8 cellular contexts compared by ENCODE assay signal in the genomic region with DNA sequence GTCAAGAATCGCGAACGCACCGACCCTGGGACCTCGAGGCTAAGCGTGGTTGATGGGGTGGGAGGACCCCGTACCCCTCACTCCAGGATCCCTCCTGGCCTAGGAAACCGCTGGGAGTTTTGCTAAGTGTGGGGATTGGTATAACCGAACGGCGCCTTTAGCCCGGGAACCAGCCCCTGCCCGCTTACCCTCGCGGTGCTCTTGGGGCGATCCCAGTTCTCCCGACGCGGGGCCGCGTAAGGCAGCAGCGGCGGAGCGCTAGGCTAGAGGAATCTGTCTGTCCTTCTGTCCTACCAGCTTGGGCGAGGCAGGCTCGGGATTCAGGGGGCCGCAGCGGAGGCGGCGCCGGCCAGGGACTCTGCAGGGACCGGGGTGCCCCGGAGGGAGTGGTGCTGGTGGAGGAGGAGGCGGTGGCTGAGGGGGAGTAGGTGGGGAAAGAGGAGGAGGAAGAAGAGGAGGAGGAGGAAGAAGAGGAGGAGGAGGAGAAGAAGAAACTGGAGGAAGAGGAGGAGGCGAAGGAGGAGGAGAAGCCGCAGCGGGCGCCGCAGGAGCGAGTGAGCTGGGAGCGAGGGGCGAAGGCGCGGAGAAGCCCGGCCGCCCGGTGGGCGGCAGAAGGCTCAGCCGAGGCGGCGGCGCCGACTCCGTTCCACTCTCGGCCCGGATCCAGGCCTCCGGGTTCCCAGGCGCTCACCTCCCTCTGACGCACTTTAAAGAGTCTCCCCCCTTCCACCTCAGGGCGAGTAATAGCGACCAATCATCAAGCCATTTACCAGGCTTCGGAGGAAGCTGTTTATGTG. TPM values are rescaled to one million over a fixed set of nuclear protein-coding genes. Genes with fewer than 3 reads are reported as not detected.
DNase-seq lines count a peak whose midpoint lies in the region; ATAC-seq, FAIRE-seq and TF ChIP-seq lines count a peak whose summit lies in the region.

No MANE protein-coding gene starts in this region.

- CTCF ChIA-PET in SK-N-SH (lab: Yijun Ruan, JAX), result interaction anchor here (0.6 to 3.0 kb wide), 6 partner anchors 9 to 882 kb away, joined by 3 to 16 read pairs (median 4); no protein-coding TSS in a partner anchor

- ATAC-seq in gastroesophageal sphincter, result peak; percentile 50
- no peak for ATAC-seq in GM19455 (IDR thresholded peaks at IDR 0.05; ENCODE audit: unreplicated experiment)

- H3K9ac ChIP-seq in SK-N-SH, result no peak overlapping the region

- H2AFZ ChIP-seq in SK-N-SH (ENCODE audit: low read depth), result 0 out of 2 replicates have a peak overlapping the region, but pooled peaks have one; percentile 35

- no peaks in the 10 kb centered on the region for H3K9me2 ChIP-seq in SK-N-SH

- 8% methylated on average over 44 of the region's 62 CpGs for WGBS in SK-N-SH (ENCODE audit: low lambda C conversion rate)
- 6% methylated on average over 17 of the region's 62 CpGs; no CpG with 5 or more reads in 1 of the 2 donors for WGBS in gastroesophageal sphincter (ENCODE audit: low coverage in 1 of 2), 2 donors

- H3K27ac Mint-ChIP-seq in T-helper 1 cell treated with Interleukin-12 subunit alpha and Interleukin-12 subunit beta and Interleukin-4 antibody, amounts not matched to agents 30 μg/mL and 1 μg/mL, for 36 hours, result peak overlapping the region; percentile 84

- H3K27me3 Mint-ChIP-seq in T-helper 1 cell treated with Interleukin-12 subunit alpha and Interleukin-12 subunit beta and Interleukin-4 antibody, amounts not matched to agents 30 μg/mL and 1 μg/mL, for 36 hours (ENCODE audit: low read depth), result peaks cover 84% of the 10 kb centered on the region

- POLR2A ChIA-PET in SK-N-SH (lab: Yijun Ruan, JAX), result no interaction called here

- peaks cover 12% of the 10 kb centered on the region for H3K4me1 Mint-ChIP-seq in T-helper 1 cell treated with Interleukin-12 subunit alpha and Interleukin-12 subunit beta and Interleukin-4 antibody, amounts not matched to agents 30 μg/mL and 1 μg/mL, for 36 hours (ENCODE audit: low read depth)

- no peak for FAIRE-seq in H54 (lab: Jason Lieb, UNC)

- TF ChIP-seq EP300 in SK-N-SH (IDR thresholded peaks at IDR 0.05; ENCODE audit: borderline replicate concordance in 1 of 2, low read depth in 1 of 2, low read length in 1 of 2), result no peak
- no peak for TF ChIP-seq EP300 in gastroesophageal sphincter (IDR thresholded peaks at IDR 0.05)

- H3K36me3 ChIP-seq in SK-N-SH (replicated peaks in 1 of 2; ENCODE audit: control insufficient read depth in 1 of 2, insufficient read depth in 2 of 2, low read length in 1 of 2) (no peaks in the 10 kb centered on the region), gastroesophageal sphincter (no peaks in the 10 kb centered on the region)

- TF ChIP-seq POLR2A in gastroesophageal sphincter (IDR thresholded peaks at IDR 0.05) (no peak), H54 (IDR thresholded peaks at IDR 0.05; ENCODE audit: low read depth, low read length) (no peak)

- TF ChIP-seq CTCF in SK-N-SH (IDR thresholded peaks at IDR 0.05), result no peak
- TF ChIP-seq CTCF in gastroesophageal sphincter (IDR thresholded peaks at IDR 0.05), result no peak

- H3K27ac ChIP-seq in SK-N-SH (ENCODE audit: low read depth in 2 of 2, low read length in 1 of 2) (no peak overlapping the region), gastroesophageal sphincter (peak overlapping the region in 3 of 4 donors; percentile 14 to 66 (median 19))

- no peaks in the 10 kb centered on the region for H3F3A ChIP-seq in SK-N-SH (replicated peaks; ENCODE audit: insufficient read depth)

- H3K4me3 Mint-ChIP-seq in T-helper 1 cell treated with Interleukin-12 subunit alpha and Interleukin-12 subunit beta and Interleukin-4 antibody, amounts not matched to agents 30 μg/mL and 1 μg/mL, for 36 hours, result no peak overlapping the region

- H3K4me2 ChIP-seq in SK-N-SH, result peak overlapping the region; percentile 68

- no peaks in the 10 kb centered on the region for H3K9me3 ChIP-seq in SK-N-SH
- peaks cover 0 to 12% (median 0%) of the 10 kb centered on the region in 3 donors for H3K9me3 ChIP-seq in gastroesophageal sphincter

- H3K36me3 Mint-ChIP-seq in T-helper 1 cell treated with Interleukin-12 subunit alpha and Interleukin-12 subunit beta and Interleukin-4 antibody, amounts not matched to agents 30 μg/mL and 1 μg/mL, for 36 hours (ENCODE audit: low read depth), result peaks cover 3% of the 10 kb centered on the region

- H3K9me3 Mint-ChIP-seq in T-helper 1 cell treated with Interleukin-12 subunit alpha and Interleukin-12 subunit beta and Interleukin-4 antibody, amounts not matched to agents 30 μg/mL and 1 μg/mL, for 36 hours, result no peaks in the 10 kb centered on the region

- H3K27me3 ChIP-seq in SK-N-SH (ENCODE audit: insufficient read depth), result peaks cover 89% of the 10 kb centered on the region
- H3K27me3 ChIP-seq in gastroesophageal sphincter, result peaks cover 100% of the 10 kb centered on the region

- H3K4me1 ChIP-seq in SK-N-SH (ENCODE audit: control insufficient read depth in 1 of 2, insufficient read depth in 2 of 2, low read depth in 1 of 2, low read length in 1 of 2) (peaks cover 0 to 15% of the 10 kb centered on the region in 2 experiments; a peak in 2 of 4 replicates), gastroesophageal sphincter (peaks cover 0 to 71% (median 28%) of the 10 kb centered on the region in 3 donors)

- no peaks in the 10 kb centered on the region for H4K20me1 ChIP-seq in SK-N-SH (ENCODE audit: insufficient read depth)

- DNase-seq in T-helper 1 cell, result no peak
- DNase-seq in SK-N-SH, result peak; percentile 84
- peak; percentile 89 for DNase-seq in retina
- no peak for DNase-seq in H54 (ENCODE audit: insufficient read length, low spot score)
- DNase-seq in central memory CD4-positive, alpha-beta T cell, result no peak

- H3K4me3 ChIP-seq in SK-N-SH (ENCODE audit: low read depth in 2 of 2, low read length in 1 of 2), result 0 out of 4 replicates have a peak overlapping the region, but pooled peaks of 1 of the 2 experiments have one; percentile 19
- peak overlapping the region in 1 of 2 donors; percentile 51 for H3K4me3 ChIP-seq in gastroesophageal sphincter

- no peaks in the 10 kb centered on the region for H3K79me2 ChIP-seq in SK-N-SH (ENCODE audit: insufficient read depth)

- TF ChIP-seq RAD21 in SK-N-SH (IDR thresholded peaks at IDR 0.05; ENCODE audit: low read length), result no peak

TF ChIP-seq in SK-N-SH, 30 proteins besides CTCF, POLR2A, EP300 and RAD21:
- TF ChIP-seq FOSL2 (IDR thresholded peaks at IDR 0.05; ENCODE audit: borderline replicate concordance, low read depth), result no peak
- TF ChIP-seq MXI1 (IDR thresholded peaks at IDR 0.05; ENCODE audit: low read depth, low read length), result no peak
- TF ChIP-seq ELF1 (IDR thresholded peaks at IDR 0.05), result no peak
- TF ChIP-seq JUND (IDR thresholded peaks at IDR 0.05), result no peak
- TF ChIP-seq EZH2phosphoT487 (IDR thresholded peaks at IDR 0.05; ENCODE audit: borderline replicate concordance, low read depth), result peak; percentile 92
- TF ChIP-seq, protein P1, sequence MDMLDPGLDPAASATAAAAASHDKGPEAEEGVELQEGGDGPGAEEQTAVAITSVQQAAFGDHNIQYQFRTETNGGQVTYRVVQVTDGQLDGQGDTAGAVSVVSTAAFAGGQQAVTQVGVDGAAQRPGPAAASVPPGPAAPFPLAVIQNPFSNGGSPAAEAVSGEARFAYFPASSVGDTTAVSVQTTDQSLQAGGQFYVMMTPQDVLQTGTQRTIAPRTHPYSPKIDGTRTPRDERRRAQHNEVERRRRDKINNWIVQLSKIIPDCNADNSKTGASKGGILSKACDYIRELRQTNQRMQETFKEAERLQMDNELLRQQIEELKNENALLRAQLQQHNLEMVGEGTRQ (IDR thresholded peaks at IDR 0.05; ENCODE audit: borderline replicate concordance, low read depth, low read length), result no peak
- TF ChIP-seq SIN3A (IDR thresholded peaks at IDR 0.05; ENCODE audit: borderline replicate concordance, low read depth, low read length), result no peak
- TF ChIP-seq GABPA (IDR thresholded peaks at IDR 0.05; ENCODE audit: low read depth), result no peak

RNA-seq across cellular contexts. Expression of gene EMX2, which starts 0.4 kb away (rescaled TPM):
- polyA plus RNA-seq in SK-N-SH (2012; rRNA removed), result not detected in 2 replicates
- polyA plus RNA-seq in SK-N-SH (2012; cell fraction: cytosol; rRNA removed), result not detected in 2 replicates
- polyA plus RNA-seq in SK-N-SH (2012; cell fraction: nucleus; rRNA removed), result not detected in 2 replicates
- total RNA-seq in gastroesophageal sphincter, result 1 to 10 TPM in 1 of 4 donors, under 1 TPM in 2, not detected in 1; 0.32 to 1.2 (median 0.89) TPM

Comparison
In these comparisons a context has a peak if more than half of its experiments do, and no peak if none do; other contexts are left out.
1. DNase-seq: peak in SK-N-SH (single experiment) and retina (single experiment); none in T-helper 1 cell (0 of 5), H54 (single experiment) and central memory CD4-positive, alpha-beta T cell (single experiment).
2. H3K27ac ChIP-seq: peak in gastroesophageal sphincter (3 of 4); none in SK-N-SH (0 of 2).